In genomic region chr13:37068962-37069361, GRCh38 we compare ENCODE assay signal across 12 cellular contexts. TPM values are rescaled to one million over a fixed set of nuclear protein-coding genes. Genes with fewer than 3 reads are reported as not detected.
A peak's percentile ranks its signal among the peaks of the same experiment; 100 is the strongest.
DNase-seq lines count a peak whose midpoint lies in the region; ATAC-seq and TF ChIP-seq lines count a peak whose summit lies in the region.
"Had no signal": no experiment of that assay in that cellular context is flagged by ENCODE, and none has a peak within 500 bp of the region (broad histone marks: within the 10 kb centered on the region; RNA-seq: fewer than 3 reads in every experiment).

No MANE protein-coding gene starts in this region.

- H3K9me2 ChIP-seq in PC-9 (ENCODE audit: insufficient read depth), result no peaks in the 10 kb centered on the region

- no peak for ATAC-seq in left ventricle myocardium superior
- no peak for ATAC-seq in GM19328 (IDR thresholded peaks at IDR 0.05; ENCODE audit: unreplicated experiment)

- H3K79me2 ChIP-seq in PC-9 (ENCODE audit: low read depth) (no peaks in the 10 kb centered on the region), fibroblast of lung (ENCODE audit: control insufficient read depth, insufficient read depth, low read length) (no peaks in the 10 kb centered on the region)

- intact Hi-C loops in left ventricle myocardium superior (cut with micrococcal nuclease) (no loop called here), PC-9 (cut with micrococcal nuclease; ENCODE audit: unreplicated experiment) (loop anchor here (2.0 to 5.0 kb wide), 2 partner anchors 212 to 786 kb away; no protein-coding TSS in a partner anchor)
- intact Hi-C loops in CD4-positive, alpha-beta memory T cell (cut with micrococcal nuclease), result loop anchor here (2.0 kb wide), 1 partner anchor 648 kb away; no protein-coding TSS in a partner anchor

- H3K27ac ChIP-seq in cardiac muscle cell (no peak overlapping the region), PC-9 (no peak overlapping the region), fibroblast of lung (ENCODE audit: insufficient read depth, low read length) (no peak overlapping the region)
- no peak overlapping the region for H3K27ac ChIP-seq in CD4-positive, alpha-beta memory T cell (ENCODE audit: low read depth, low read length)

- peak in 1 of 2 donors; percentile 34 for DNase-seq in cardiac muscle cell (ENCODE audit: low read depth in 1 of 2, low spot score in 1 of 2)
- no peak for DNase-seq in left ventricle myocardium superior
- DNase-seq in PC-9, result no peak
- DNase-seq in fibroblast of lung (ENCODE audit: low read depth in 2 of 2), result peak; percentile 12 to 40
- DNase-seq in HK-2 (ENCODE audit: unreplicated experiment), result no peak
- DNase-seq in CD4-positive, alpha-beta memory T cell, result no peak
- DNase-seq in MV-4-11 (lab: John Stamatoyannopoulos, UW), result no peak
- DNase-seq: activated CD4-positive, alpha-beta memory T cell treated with anti-CD3 and anti-CD28 coated beads, Interleukin-2, amount 10 ng/mL, durations not matched to agents 7 days and 5 days; CD8-positive, alpha-beta memory T cell; naive B cell had no signal

- no peaks in the 10 kb centered on the region for H3K36me3 Mint-ChIP-seq in CD4-positive, alpha-beta memory T cell
- H3K36me3 Mint-ChIP-seq: CD8-positive, alpha-beta memory T cell; IgD-negative memory B cell; naive B cell had no signal

- H3K9me3 ChIP-seq in cardiac muscle cell (ENCODE audit: low read depth), result no peaks in the 10 kb centered on the region
- no peaks in the 10 kb centered on the region for H3K9me3 ChIP-seq in PC-9 (ENCODE audit: insufficient read depth, low read depth)
- no peaks in the 10 kb centered on the region for H3K9me3 ChIP-seq in fibroblast of lung (ENCODE audit: control insufficient read depth, insufficient read depth, low read depth, low read length)
- H3K9me3 ChIP-seq in CD4-positive, alpha-beta memory T cell (ENCODE audit: control insufficient read depth in 1 of 2, low read length in 2 of 2), result no peaks in the 10 kb centered on the region

- no TSS peak for BruUV-seq in PC-9 (replicated peaks; lab: Mats Ljungman, UMichigan)

- TF ChIP-seq CTCF in cardiac muscle cell (IDR thresholded peaks at IDR 0.05; ENCODE audit: low read depth, low read length), result peak; percentile 39
- TF ChIP-seq CTCF in PC-9 (conservative IDR thresholded peaks at IDR 0.05), result peak; percentile 61
- TF ChIP-seq CTCF in fibroblast of lung (conservative IDR thresholded peaks at IDR 0.05 in 1 of 2, IDR thresholded peaks at IDR 0.05 in 1 of 2; ENCODE audit: low read depth in 1 of 2, low read length in 2 of 2), result peak in 1 of 2 donors; percentile 15

- peaks cover 0 to 3% of the 10 kb centered on the region in 2 donors for H3K27me3 Mint-ChIP-seq in CD4-positive, alpha-beta memory T cell
- H3K27me3 Mint-ChIP-seq: activated CD4-positive, alpha-beta memory T cell treated with anti-CD3 and anti-CD28 coated beads, Interleukin-2, amount 10 ng/mL, durations not matched to agents 7 days and 5 days; IgD-negative memory B cell had no signal

- H3F3A ChIP-seq in PC-9 (ENCODE audit: insufficient read depth, low read depth), result no peaks in the 10 kb centered on the region

- H3K27me3 ChIP-seq in cardiac muscle cell, result no peaks in the 10 kb centered on the region
- H3K27me3 ChIP-seq in PC-9 (ENCODE audit: insufficient read depth, low read depth), result no peaks in the 10 kb centered on the region
- no peaks in the 10 kb centered on the region for H3K27me3 ChIP-seq in fibroblast of lung (ENCODE audit: control insufficient read depth, insufficient read depth, low read length)
- no peaks in the 10 kb centered on the region for H3K27me3 ChIP-seq in CD4-positive, alpha-beta memory T cell (ENCODE audit: insufficient read depth, low read length)

- POLR2A ChIA-PET in PC-9 (lab: Charles Lee; ENCODE audit: unreplicated experiment), result no interaction called here
- POLR2A ChIA-PET in CD4-positive, alpha-beta memory T cell (lab: Charles Lee; ENCODE audit: partially characterized antibody), result interaction anchor here (1.2 to 1.6 kb wide), 2 partner anchors 11 to 69 kb away, joined by 3 to 8 read pairs; partner anchors contain the start of gene ALG5

- CTCF ChIA-PET in PC-9 (lab: Charles Lee), result interaction anchor here (0.6 kb wide), 1 partner anchor 31 kb away, joined by 3 read pairs; no protein-coding TSS in a partner anchor
- CTCF ChIA-PET in CD4-positive, alpha-beta memory T cell (lab: Charles Lee; ENCODE audit: partially characterized antibody), result interaction anchor here (1.0 kb wide), 1 partner anchor 77 kb away, joined by 3 read pairs; no protein-coding TSS in a partner anchor

- no peak overlapping the region for H2AFZ ChIP-seq in PC-9
- H2AFZ ChIP-seq in fibroblast of lung (ENCODE audit: low read length), result no peak overlapping the region

- H3K9me3 Mint-ChIP-seq in CD4-positive, alpha-beta memory T cell, result no peaks in the 10 kb centered on the region
- H3K9me3 Mint-ChIP-seq: activated CD4-positive, alpha-beta memory T cell treated with anti-CD3 and anti-CD28 coated beads, Interleukin-2, amount 10 ng/mL, durations not matched to agents 7 days and 5 days; CD8-positive, alpha-beta memory T cell; IgD-negative memory B cell; naive B cell had no signal

- no peak overlapping the region for H3K4me3 ChIP-seq in cardiac muscle cell
- H3K4me3 ChIP-seq in PC-9, result no peak overlapping the region
- no peak overlapping the region for H3K4me3 ChIP-seq in fibroblast of lung (replicated peaks in 1 of 4; ENCODE audit: control extremely low read depth in 1 of 4, insufficient read depth in 1 of 4, low read depth in 3 of 4, low read length in 4 of 4)
- H3K4me3 ChIP-seq in CD4-positive, alpha-beta memory T cell (ENCODE audit: low read length in 2 of 2), result no peak overlapping the region

- H3K27ac Mint-ChIP-seq in CD4-positive, alpha-beta memory T cell, result no peak overlapping the region
- H3K27ac Mint-ChIP-seq: activated CD4-positive, alpha-beta memory T cell treated with anti-CD3 and anti-CD28 coated beads, Interleukin-2, amount 10 ng/mL, durations not matched to agents 7 days and 5 days; CD8-positive, alpha-beta memory T cell; IgD-negative memory B cell; naive B cell had no signal

- no peaks in the 10 kb centered on the region for H3K4me1 Mint-ChIP-seq in CD4-positive, alpha-beta memory T cell
- H3K4me1 Mint-ChIP-seq: activated CD4-positive, alpha-beta memory T cell treated with anti-CD3 and anti-CD28 coated beads, Interleukin-2, amount 10 ng/mL, durations not matched to agents 7 days and 5 days; CD8-positive, alpha-beta memory T cell; naive B cell had no signal

- H3K4me1 ChIP-seq in cardiac muscle cell (ENCODE audit: low read depth) (no peaks in the 10 kb centered on the region), PC-9 (replicated peaks; ENCODE audit: insufficient read depth) (no peaks in the 10 kb centered on the region), fibroblast of lung (ENCODE audit: control insufficient read depth, extremely low read depth, insufficient read depth, low read length) (no peaks in the 10 kb centered on the region)
- no peaks in the 10 kb centered on the region for H3K4me1 ChIP-seq in CD4-positive, alpha-beta memory T cell (ENCODE audit: insufficient read depth, low read length)

- H4K20me1 ChIP-seq in PC-9 (ENCODE audit: insufficient read depth) (no peaks in the 10 kb centered on the region), fibroblast of lung (ENCODE audit: control insufficient read depth, extremely low read depth, insufficient read depth, low read length) (no peaks in the 10 kb centered on the region)

- H3K9ac ChIP-seq in fibroblast of lung (ENCODE audit: insufficient read depth, low read length), result no peak overlapping the region

- H3K4me2 ChIP-seq in PC-9, result no peak overlapping the region
- no peak overlapping the region for H3K4me2 ChIP-seq in fibroblast of lung (ENCODE audit: extremely low read depth, insufficient read depth, low read length)

- H3K4me3 Mint-ChIP-seq in CD4-positive, alpha-beta memory T cell, result no peak overlapping the region
- H3K4me3 Mint-ChIP-seq: activated CD4-positive, alpha-beta memory T cell treated with anti-CD3 and anti-CD28 coated beads, Interleukin-2, amount 10 ng/mL, durations not matched to agents 7 days and 5 days; CD8-positive, alpha-beta memory T cell; IgD-negative memory B cell; naive B cell had no signal

- H3K36me3 ChIP-seq in cardiac muscle cell, result no peaks in the 10 kb centered on the region
- no peaks in the 10 kb centered on the region for H3K36me3 ChIP-seq in PC-9 (ENCODE audit: low read depth)
- H3K36me3 ChIP-seq in fibroblast of lung (ENCODE audit: control insufficient read depth, insufficient read depth, low read length), result no peaks in the 10 kb centered on the region
- no peaks in the 10 kb centered on the region for H3K36me3 ChIP-seq in CD4-positive, alpha-beta memory T cell (ENCODE audit: insufficient read depth, low read length)

RNA-seq across cellular contexts. Expression of gene SUPT20H, which starts 9.5 kb away (rescaled TPM):
- total RNA-seq in cardiac muscle cell (40.9 and 49.8 TPM in 2 replicates), left ventricle myocardium superior (34.8 TPM), PC-9 (2021) (30.1 and 44.1 TPM in 2 replicates), fibroblast of lung (35.2 and 56.5 TPM in 2 replicates)
- polyA plus RNA-seq in cardiac muscle cell (64.2 and 81.6 TPM in 2 replicates), fibroblast of lung (57.5 and 68.4 TPM in 2 replicates)
- polyA plus RNA-seq in fibroblast of lung (2012), result 30.5 and 35.0 TPM in 2 replicates
- polyA minus RNA-seq in fibroblast of lung (ENCODE audit: low replicate concordance), result 10.5 and 15.5 TPM in 2 replicates
- 100 to 1,000 TPM; 104 to 105 TPM for total RNA-seq in CD4-positive, alpha-beta memory T cell
- polyA plus RNA-seq in CD4-positive, alpha-beta memory T cell, result 10 to 100 TPM; 59.9 to 66.2 TPM

RNA-seq across cellular contexts. Expression of gene CSNK1A1L, which starts 36.5 kb away (rescaled TPM):
- total RNA-seq in cardiac muscle cell, result not detected in 2 replicates
- polyA plus RNA-seq in cardiac muscle cell, result not detected in 2 replicates
- not detected for total RNA-seq in left ventricle myocardium superior
- total RNA-seq in PC-9 (2021), result not detected in 2 replicates
- not detected in 2 replicates for total RNA-seq in fibroblast of lung
- polyA plus RNA-seq in fibroblast of lung, result not detected in 2 replicates
- polyA plus RNA-seq in fibroblast of lung (2012), result not detected in 2 replicates
- not detected in 2 replicates for polyA minus RNA-seq in fibroblast of lung (ENCODE audit: low replicate concordance)
- total RNA-seq in CD4-positive, alpha-beta memory T cell, result not detected
- polyA plus RNA-seq in CD4-positive, alpha-beta memory T cell, result not detected
- total RNA-seq: activated CD4-positive, alpha-beta memory T cell treated with anti-CD3 and anti-CD28 coated beads, Interleukin-2, amount 10 ng/mL, durations not matched to agents 7 days and 5 days; CD8-positive, alpha-beta memory T cell had no signal
- polyA plus RNA-seq: CD8-positive, alpha-beta memory T cell; IgD-negative memory B cell had no signal

Comparison
In these comparisons a context has a peak if more than half of its experiments do, and no peak if none do; other contexts are left out.
1. DNase-seq: peak in fibroblast of lung (2 of 2); none in left ventricle myocardium superior (single experiment), PC-9 (0 of 2), HK-2 (single experiment), CD4-positive, alpha-beta memory T cell (0 of 5) and MV-4-11 (single experiment).